ENCODE assay signal across 1 cellular context in genomic region chr19:55678121-55678671, GRCh38.
TF ChIP-seq lines count a peak whose summit lies in the region.

No MANE protein-coding gene starts in this region.

TF ChIP-seq in GM12878, 131 proteins besides CTCF, POLR2A, EP300 and RAD21 (continues in another document):
- TF ChIP-seq E4F1 (IDR thresholded peaks at IDR 0.05; ENCODE audit: borderline replicate concordance, partially characterized antibody) (peak; percentile 38), YY1 (IDR thresholded peaks at IDR 0.05; ENCODE audit: low read depth, low read length) (0 out of 2 replicates have a peak, but pooled peaks have one; percentile 34), ATF2 (IDR thresholded peaks at IDR 0.05; ENCODE audit: low read length) (0 out of 2 replicates have a peak, but pooled peaks have one; percentile 36), SKIL (IDR thresholded peaks at IDR 0.05; ENCODE audit: low read depth, poor library complexity, severe bottlenecking) (peak; percentile 56), SMARCA5 (IDR thresholded peaks at IDR 0.05) (peak; percentile 95), MXI1 (IDR thresholded peaks at IDR 0.05; ENCODE audit: low read depth, low read length) (peak; percentile 87), RAD51 (IDR thresholded peaks at IDR 0.05) (no peak), TBL1XR1 (IDR thresholded peaks at IDR 0.05; ENCODE audit: low read depth, low read length) (peak; percentile 91), ATF7 (IDR thresholded peaks at IDR 0.05; ENCODE audit: low read depth) (peak; percentile 45; the same call in 1 of the 2 replicates), MEF2B (IDR thresholded peaks at IDR 0.05; ENCODE audit: partially characterized antibody, poor library complexity, severe bottlenecking) (peak; percentile 37), JUND (IDR thresholded peaks at IDR 0.05; ENCODE audit: low read depth, low read length) (no peak), IRF4 (IDR thresholded peaks at IDR 0.05; ENCODE audit: low read depth, low read length) (peak; percentile 98), HDAC2 (IDR thresholded peaks at IDR 0.05) (no peak), MTA3 (IDR thresholded peaks at IDR 0.05; ENCODE audit: borderline replicate concordance, low read length) (no peak), USF2 (IDR thresholded peaks at IDR 0.05; ENCODE audit: borderline replicate concordance, low read depth, low read length) (no peak), GATAD2B (conservative IDR thresholded peaks at IDR 0.05; ENCODE audit: low read depth) (peak; percentile 77), ZNF622 (IDR thresholded peaks at IDR 0.05) (no peak), RFX5 (IDR thresholded peaks at IDR 0.05; ENCODE audit: low read depth, low read length) (0 out of 2 replicates have a peak, but pooled peaks have one; percentile 45), RELB (IDR thresholded peaks at IDR 0.05; ENCODE audit: low read depth) (peak; percentile 63), KLF5 (IDR thresholded peaks at IDR 0.05; ENCODE audit: partially characterized antibody) (peak; percentile 82), CREB1 (IDR thresholded peaks at IDR 0.05; ENCODE audit: low read depth) (no peak; the same call in 1 of the 2 replicates), ESRRA (IDR thresholded peaks at IDR 0.05; ENCODE audit: low read length) (peak; percentile 59; the same call in 1 of the 2 replicates), ZBTB40 (IDR thresholded peaks at IDR 0.05; ENCODE audit: borderline replicate concordance) (no peak), NR2C1 (IDR thresholded peaks at IDR 0.05) (peak; percentile 86), BACH1 (IDR thresholded peaks at IDR 0.05; ENCODE audit: borderline replicate concordance) (peak; percentile 66; the same call in 1 of the 2 replicates), EED (IDR thresholded peaks at IDR 0.05; ENCODE audit: low read depth) (peak; percentile 94), ETV6 (conservative IDR thresholded peaks at IDR 0.05 in 1 of 2, IDR thresholded peaks at IDR 0.05 in 1 of 2; ENCODE audit: borderline replicate concordance in 1 of 2, low read depth in 1 of 2) (peak in 1 of 2 experiments; percentile 87; a peak in 1 of 4 replicates), ZNF217 (IDR thresholded peaks at IDR 0.05) (peak; percentile 85), CHD4 (IDR thresholded peaks at IDR 0.05) (no peak), ZNF592 (IDR thresholded peaks at IDR 0.05) (no peak), SIN3A (IDR thresholded peaks at IDR 0.05; ENCODE audit: low read depth, low read length) (peak; percentile 70; the same call in 1 of the 2 replicates), FOXK2 (IDR thresholded peaks at IDR 0.05) (peak; percentile 73), BCL3 (IDR thresholded peaks at IDR 0.05; ENCODE audit: borderline replicate concordance, insufficient read depth, low read depth, low read length, poor library complexity, severe bottlenecking) (peak; percentile 30), EGR1 (IDR thresholded peaks at IDR 0.05; ENCODE audit: borderline replicate concordance in 1 of 2, low read depth in 2 of 2, low read length in 2 of 2) (peak in 1 of 2 experiments; percentile 45; a peak in 1 of 3 replicates), LARP7 (IDR thresholded peaks at IDR 0.05) (0 out of 2 replicates have a peak, but pooled peaks have one; percentile 38), RUNX3 (IDR thresholded peaks at IDR 0.05; ENCODE audit: low read length) (peak; percentile 88), TCF7 (IDR thresholded peaks at IDR 0.05; ENCODE audit: borderline replicate concordance) (no peak), TAF1 (IDR thresholded peaks at IDR 0.05; ENCODE audit: borderline replicate concordance, low read depth, low read length) (peak; percentile 67; the same call in 1 of the 2 replicates), SPI1 (IDR thresholded peaks at IDR 0.05; ENCODE audit: borderline replicate concordance, insufficient read depth, low read depth, low read length) (peak; percentile 99), SMAD5 (IDR thresholded peaks at IDR 0.05; ENCODE audit: low read depth) (no peak), ELK1 (IDR thresholded peaks at IDR 0.05; ENCODE audit: low read depth, low read length) (no peak), PAX5 (IDR thresholded peaks at IDR 0.05; ENCODE audit: borderline replicate concordance, low read depth, low read length) (peak; percentile 92), RB1 (IDR thresholded peaks at IDR 0.05; ENCODE audit: borderline replicate concordance) (peak; percentile 22; the same call in 1 of the 2 replicates), POLR2AphosphoS2 (IDR thresholded peaks at IDR 0.05; ENCODE audit: low read depth, low read length) (no peak)
